Comparison of ENCODE assay signal across 8 cellular contexts in genomic region chr3:135163701-135164100, GRCh38.
"Had no signal": no experiment of that assay in that cellular context is flagged by ENCODE, and none has a peak within 500 bp of the region (broad histone marks: within the 10 kb centered on the region; RNA-seq: fewer than 3 reads in every experiment).

No MANE protein-coding gene starts in this region.

- ATAC-seq: GM12878 had no signal

- DNase-seq: GDM1, GF-D8 had no signal

- H3K4me3 ChIP-seq: GM12878 had no signal

- FAIRE-seq: G401.6, GM12878, GM12891, GM12892, GM18507, GM19239 had no signal
